In genomic region chr13:23996456-23996855, GRCh38 we compare ENCODE assay signal across 12 cellular contexts.
"Had no signal": no experiment of that assay in that cellular context is flagged by ENCODE, and none has a peak within 500 bp of the region (broad histone marks: within the 10 kb centered on the region; RNA-seq: fewer than 3 reads in every experiment).

No MANE protein-coding gene starts in this region.

- H3K4me3 Mint-ChIP-seq: activated CD4-positive, alpha-beta memory T cell treated with anti-CD3 and anti-CD28 coated beads for 36 hours; activated naive CD8-positive, alpha-beta T cell treated with anti-CD3 and anti-CD28 coated beads, Interleukin-2, amount 50 U/mL, for 24 hours; natural killer cell treated with Interleukin-12 subunit alpha and Interleukin-12 subunit beta and Interleukin-15 and Interleukin-18, amount 100 ng/mL, for 72 hours; stimulated activated naive CD8-positive, alpha-beta T cell treated with anti-CD3 and anti-CD28 coated beads, Interleukin-15, Interleukin-2, amounts not matched to agents 100 ng/mL and 50 ng/mL, for 24 hours; T-cell had no signal

- H3K9me3 ChIP-seq: prostate gland, upper lobe of right lung had no signal

- H3K27ac Mint-ChIP-seq: activated CD4-positive, alpha-beta memory T cell treated with anti-CD3 and anti-CD28 coated beads for 36 hours; activated naive CD8-positive, alpha-beta T cell treated with anti-CD3 and anti-CD28 coated beads, Interleukin-2, amount 50 U/mL, for 24 hours; stimulated activated naive CD8-positive, alpha-beta T cell treated with anti-CD3 and anti-CD28 coated beads, Interleukin-15, Interleukin-2, amounts not matched to agents 100 ng/mL and 50 ng/mL, for 24 hours; T-cell had no signal

- ATAC-seq: activated naive CD8-positive, alpha-beta T cell treated with anti-CD3 and anti-CD28 coated beads, Interleukin-2, amount 50 U/mL, for 24 hours; natural killer cell treated with Interleukin-12 subunit alpha and Interleukin-12 subunit beta and Interleukin-15 and Interleukin-18, amount 100 ng/mL, for 72 hours; T-cell had no signal

- DNase-seq: activated CD4-positive, alpha-beta memory T cell treated with anti-CD3 and anti-CD28 coated beads for 36 hours; activated naive CD8-positive, alpha-beta T cell treated with anti-CD3 and anti-CD28 coated beads, Interleukin-2, amount 50 U/mL, for 24 hours; foreskin melanocyte; nucleus accumbens; stimulated activated CD4-positive, alpha-beta T cell treated with anti-CD3 and anti-CD28 coated beads, Interleukin-2, amount 100 ng/mL, for 48 hours; T-cell; upper lobe of right lung had no signal

- H3K4me3 ChIP-seq: cardiac muscle cell, prostate gland, upper lobe of right lung had no signal

- H3K4me1 ChIP-seq: prostate gland had no signal

- H3K27ac ChIP-seq: cardiac muscle cell, prostate gland, VCaP had no signal

- H3K9me3 Mint-ChIP-seq: activated CD4-positive, alpha-beta memory T cell treated with anti-CD3 and anti-CD28 coated beads for 36 hours; activated naive CD8-positive, alpha-beta T cell treated with anti-CD3 and anti-CD28 coated beads, Interleukin-2, amount 50 U/mL, for 24 hours; natural killer cell treated with Interleukin-12 subunit alpha and Interleukin-12 subunit beta and Interleukin-15 and Interleukin-18, amount 100 ng/mL, for 72 hours; stimulated activated naive CD8-positive, alpha-beta T cell treated with anti-CD3 and anti-CD28 coated beads, Interleukin-15, Interleukin-2, amounts not matched to agents 100 ng/mL and 50 ng/mL, for 24 hours; T-cell had no signal

- H3K27me3 ChIP-seq: cardiac muscle cell, upper lobe of right lung had no signal

- H3K27me3 Mint-ChIP-seq: activated CD4-positive, alpha-beta memory T cell treated with anti-CD3 and anti-CD28 coated beads for 36 hours; activated naive CD8-positive, alpha-beta T cell treated with anti-CD3 and anti-CD28 coated beads, Interleukin-2, amount 50 U/mL, for 24 hours; stimulated activated naive CD8-positive, alpha-beta T cell treated with anti-CD3 and anti-CD28 coated beads, Interleukin-15, Interleukin-2, amounts not matched to agents 100 ng/mL and 50 ng/mL, for 24 hours had no signal

- H3K36me3 Mint-ChIP-seq: activated CD4-positive, alpha-beta memory T cell treated with anti-CD3 and anti-CD28 coated beads for 36 hours; natural killer cell treated with Interleukin-12 subunit alpha and Interleukin-12 subunit beta and Interleukin-15 and Interleukin-18, amount 100 ng/mL, for 72 hours; T-cell had no signal

- H3K36me3 ChIP-seq: cardiac muscle cell, prostate gland, upper lobe of right lung had no signal
